ENCODE assay signal across 21 cellular contexts in the genomic region with DNA sequence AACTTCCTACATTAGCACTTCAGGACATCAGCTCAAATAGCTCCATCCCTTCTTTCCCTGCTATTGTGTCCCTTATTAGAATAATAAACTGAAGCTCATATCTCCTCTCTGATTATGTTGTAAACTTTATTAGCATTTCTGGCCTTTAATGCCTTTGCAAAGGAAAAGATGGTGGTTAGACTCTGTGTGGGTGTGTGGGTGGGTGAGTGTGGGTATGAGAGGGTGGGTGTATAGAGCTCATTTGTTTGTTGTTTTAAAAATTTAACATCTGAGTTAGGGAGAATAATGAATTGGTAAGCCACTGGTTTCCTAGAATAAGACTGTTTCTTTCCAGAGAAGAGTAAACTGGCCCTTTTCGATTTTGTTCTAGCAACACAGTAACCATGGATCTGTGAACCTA.
"Had no signal": no experiment of that assay in that cellular context is flagged by ENCODE, and none has a peak within 500 bp of the region (broad histone marks: within the 10 kb centered on the region; RNA-seq: fewer than 3 reads in every experiment).

No MANE protein-coding gene starts in this region.

- H3K4me1 ChIP-seq: gastrocnemius medialis, lower lobe of right lung, pancreas, right lobe of liver, tibial nerve, upper lobe of left lung had no signal

- H3K27me3 ChIP-seq: dorsolateral prefrontal cortex, gastrocnemius medialis, right lobe of liver, tibial nerve, upper lobe of left lung had no signal

- H3K9me3 ChIP-seq: gastrocnemius medialis, lower lobe of right lung, neutrophil, pancreas, right lobe of liver, thoracic aorta, tibial nerve, upper lobe of left lung had no signal

- FAIRE-seq: keratinocyte, pancreas, small intestine had no signal

- H3K36me3 ChIP-seq: gastrocnemius medialis, lower lobe of right lung, neutrophil, pancreas, right lobe of liver, thoracic aorta, tibial nerve, upper lobe of left lung had no signal

- DNase-seq: dorsolateral prefrontal cortex; effector CD4-positive, alpha-beta T cell; foreskin fibroblast; gastrocnemius medialis; head of caudate nucleus; left ventricle myocardium superior; lower lobe of right lung; naive thymus-derived CD8-positive, alpha-beta T cell; pancreas; right lobe of liver; small intestine; stimulated activated CD4-positive, alpha-beta T cell treated with anti-CD3 and anti-CD28 coated beads, Interleukin-15, amount 100 ng/mL, for 24 hours; stimulated activated CD4-positive, alpha-beta T cell treated with anti-CD3 and anti-CD28 coated beads, Interleukin-2, amount 100 ng/mL, for 48 hours; stimulated activated naive B cell treated with anti-CD40 and anti-IgM and Interleukin-4, amounts not matched to agents 10 μg/mL and 1 μg/mL and 100 μg/mL, for 72 hours; upper lobe of left lung had no signal

- H3K4me3 ChIP-seq: dorsolateral prefrontal cortex, gastrocnemius medialis, lower lobe of right lung, pancreas, right lobe of liver, thoracic aorta, tibial nerve, upper lobe of left lung had no signal

- ATAC-seq: esophagus mucosa; gastrocnemius medialis; left ventricle myocardium superior; lower lobe of right lung; naive thymus-derived CD8-positive, alpha-beta T cell; pancreas; right lobe of liver; stimulated activated naive B cell treated with anti-CD40 and anti-IgM and Interleukin-4, amounts not matched to agents 10 μg/mL and 1 μg/mL and 100 μg/mL, for 72 hours had no signal

- H3K27ac ChIP-seq: dorsolateral prefrontal cortex, epithelial cell of prostate, gastrocnemius medialis, lower lobe of right lung, neutrophil, pancreas, right lobe of liver, thoracic aorta, tibial nerve, upper lobe of left lung had no signal
